ENCODE assay signal across 1 cellular context in genomic region chr15:68055224-68055705, GRCh38.
A peak's percentile ranks its signal among the peaks of the same experiment; 100 is the strongest.
TF ChIP-seq lines count a peak whose summit lies in the region.

No MANE protein-coding gene starts in this region.

TF ChIP-seq in HEK293, 187 proteins besides CTCF, POLR2A, EP300 and RAD21 (continued from another document):
- no peak for TF ChIP-seq ATF2 (tag by site-specific recombination; IDR thresholded peaks at IDR 0.05; ENCODE audit: low read depth)
- TF ChIP-seq PRDM1 (tag by site-specific recombination; IDR thresholded peaks at IDR 0.05): peak; percentile 62
- peak; percentile 96 for TF ChIP-seq PRDM10 (tag by site-specific recombination; IDR thresholded peaks at IDR 0.05)
- TF ChIP-seq ZNF561 (tag by site-specific recombination; IDR thresholded peaks at IDR 0.05; ENCODE audit: borderline replicate concordance): 0 out of 2 replicates have a peak, but pooled peaks have one; percentile 18
- TF ChIP-seq ZNF2 (tag by site-specific recombination; IDR thresholded peaks at IDR 0.05): 0 out of 2 replicates have a peak, but pooled peaks have one; percentile 22
- TF ChIP-seq, protein P1, sequence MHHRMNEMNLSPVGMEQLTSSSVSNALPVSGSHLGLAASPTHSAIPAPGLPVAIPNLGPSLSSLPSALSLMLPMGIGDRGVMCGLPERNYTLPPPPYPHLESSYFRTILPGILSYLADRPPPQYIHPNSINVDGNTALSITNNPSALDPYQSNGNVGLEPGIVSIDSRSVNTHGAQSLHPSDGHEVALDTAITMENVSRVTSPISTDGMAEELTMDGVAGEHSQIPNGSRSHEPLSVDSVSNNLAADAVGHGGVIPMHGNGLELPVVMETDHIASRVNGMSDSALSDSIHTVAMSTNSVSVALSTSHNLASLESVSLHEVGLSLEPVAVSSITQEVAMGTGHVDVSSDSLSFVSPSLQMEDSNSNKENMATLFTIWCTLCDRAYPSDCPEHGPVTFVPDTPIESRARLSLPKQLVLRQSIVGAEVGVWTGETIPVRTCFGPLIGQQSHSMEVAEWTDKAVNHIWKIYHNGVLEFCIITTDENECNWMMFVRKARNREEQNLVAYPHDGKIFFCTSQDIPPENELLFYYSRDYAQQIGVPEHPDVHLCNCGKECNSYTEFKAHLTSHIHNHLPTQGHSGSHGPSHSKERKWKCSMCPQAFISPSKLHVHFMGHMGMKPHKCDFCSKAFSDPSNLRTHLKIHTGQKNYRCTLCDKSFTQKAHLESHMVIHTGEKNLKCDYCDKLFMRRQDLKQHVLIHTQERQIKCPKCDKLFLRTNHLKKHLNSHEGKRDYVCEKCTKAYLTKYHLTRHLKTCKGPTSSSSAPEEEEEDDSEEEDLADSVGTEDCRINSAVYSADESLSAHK (tag by site-specific recombination; IDR thresholded peaks at IDR 0.05): no peak
- no peak for TF ChIP-seq REST (tag by site-specific recombination; IDR thresholded peaks at IDR 0.05)
- TF ChIP-seq ZNF394 (tag by site-specific recombination; IDR thresholded peaks at IDR 0.05; ENCODE audit: borderline replicate concordance): peak; percentile 79
- TF ChIP-seq SP2 (tag by site-specific recombination; IDR thresholded peaks at IDR 0.05): peak; percentile 15
- TF ChIP-seq TCF7L2 (IDR thresholded peaks at IDR 0.05; ENCODE audit: borderline replicate concordance, low read depth, low read length): peak; percentile 82
- peak; percentile 12; the same call in 1 of the 2 replicates for TF ChIP-seq ZNF660 (tag by site-specific recombination; IDR thresholded peaks at IDR 0.05)
- TF ChIP-seq ZNF16 (tag by site-specific recombination; IDR thresholded peaks at IDR 0.05; ENCODE audit: low read depth): no peak
- TF ChIP-seq, protein P2, sequence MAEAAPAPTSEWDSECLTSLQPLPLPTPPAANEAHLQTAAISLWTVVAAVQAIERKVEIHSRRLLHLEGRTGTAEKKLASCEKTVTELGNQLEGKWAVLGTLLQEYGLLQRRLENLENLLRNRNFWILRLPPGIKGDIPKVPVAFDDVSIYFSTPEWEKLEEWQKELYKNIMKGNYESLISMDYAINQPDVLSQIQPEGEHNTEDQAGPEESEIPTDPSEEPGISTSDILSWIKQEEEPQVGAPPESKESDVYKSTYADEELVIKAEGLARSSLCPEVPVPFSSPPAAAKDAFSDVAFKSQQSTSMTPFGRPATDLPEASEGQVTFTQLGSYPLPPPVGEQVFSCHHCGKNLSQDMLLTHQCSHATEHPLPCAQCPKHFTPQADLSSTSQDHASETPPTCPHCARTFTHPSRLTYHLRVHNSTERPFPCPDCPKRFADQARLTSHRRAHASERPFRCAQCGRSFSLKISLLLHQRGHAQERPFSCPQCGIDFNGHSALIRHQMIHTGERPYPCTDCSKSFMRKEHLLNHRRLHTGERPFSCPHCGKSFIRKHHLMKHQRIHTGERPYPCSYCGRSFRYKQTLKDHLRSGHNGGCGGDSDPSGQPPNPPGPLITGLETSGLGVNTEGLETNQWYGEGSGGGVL (tag by site-specific recombination; IDR thresholded peaks at IDR 0.05): peak; percentile 70
- peak; percentile 88 for TF ChIP-seq ZNF10 (tag by site-specific recombination; IDR thresholded peaks at IDR 0.05)
- peak; percentile 87 for TF ChIP-seq YY1 (tag by site-specific recombination; IDR thresholded peaks at IDR 0.05)
- peak; percentile 71 for TF ChIP-seq PATZ1 (tag by site-specific recombination; IDR thresholded peaks at IDR 0.05)
- 0 out of 2 replicates have a peak, but pooled peaks have one; percentile 24 for TF ChIP-seq ZNF404 (tag by site-specific recombination; IDR thresholded peaks at IDR 0.05)
- TF ChIP-seq ZBTB48 (tag by site-specific recombination; IDR thresholded peaks at IDR 0.05): peak; percentile 56; the same call in 1 of the 2 replicates
- peak; percentile 50; the same call in 1 of the 2 replicates for TF ChIP-seq SP7 (tag by site-specific recombination; IDR thresholded peaks at IDR 0.05)
- no peak for TF ChIP-seq ZBTB49 (tag by site-specific recombination; IDR thresholded peaks at IDR 0.05; ENCODE audit: low read depth)
- TF ChIP-seq ZEB2 (tag by site-specific recombination; IDR thresholded peaks at IDR 0.05): peak; percentile 60
- TF ChIP-seq MZF1 (tag by site-specific recombination; IDR thresholded peaks at IDR 0.05; ENCODE audit: borderline replicate concordance): 0 out of 2 replicates have a peak, but pooled peaks have one; percentile 23
- TF ChIP-seq ZNF692 (tag by site-specific recombination; IDR thresholded peaks at IDR 0.05): peak; percentile 44; the same call in 1 of the 2 replicates
- 0 out of 2 replicates have a peak, but pooled peaks have one; percentile 21 for TF ChIP-seq ZNF791 (tag by site-specific recombination; IDR thresholded peaks at IDR 0.05)
- TF ChIP-seq ZNF132 (tag by site-specific recombination; IDR thresholded peaks at IDR 0.05; ENCODE audit: borderline replicate concordance): no peak
- peak; percentile 76; the same call in 1 of the 2 replicates for TF ChIP-seq YY2 (tag by site-specific recombination; IDR thresholded peaks at IDR 0.05)
